Comparison of ENCODE assay signal across 8 cellular contexts in the genomic region with DNA sequence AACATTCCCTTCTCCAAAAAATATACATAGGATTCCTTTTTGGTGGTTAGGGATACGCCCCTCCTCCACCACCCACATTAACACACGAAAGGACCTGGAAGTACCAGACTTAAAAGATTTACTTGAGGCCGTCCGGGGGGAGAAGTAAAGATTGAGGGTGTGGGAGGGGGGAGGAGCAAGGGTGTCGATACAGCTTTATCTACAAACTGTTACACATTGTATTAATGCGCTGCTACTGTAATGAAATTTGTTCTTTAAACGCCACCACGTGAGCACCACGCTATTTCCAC. TPM values are rescaled to one million over a fixed set of nuclear protein-coding genes. Genes with fewer than 3 reads are reported as not detected.
DNase-seq lines count a peak whose midpoint lies in the region; ATAC-seq, FAIRE-seq and TF ChIP-seq lines count a peak whose summit lies in the region.

No MANE protein-coding gene starts in this region.

- TF ChIP-seq CTCF in RWPE2 (IDR thresholded peaks at IDR 0.05; ENCODE audit: poor library complexity, severe bottlenecking), result no peak
- TF ChIP-seq CTCF in epithelial cell of esophagus (IDR thresholded peaks at IDR 0.05; ENCODE audit: insufficient read depth, low read depth, low read length, missing control alignments), result no peak
- TF ChIP-seq CTCF in osteoblast (IDR thresholded peaks at IDR 0.05; ENCODE audit: extremely low read depth, low read depth, low read length), result no peak

- H3K4me3 Mint-ChIP-seq in activated T-cell treated with anti-CD3 and anti-CD28 coated beads, Interleukin-2, amount 50 U/mL, for 4 hours, result peak overlapping the region; percentile 97

- H2AFZ ChIP-seq in osteoblast (ENCODE audit: low read length), result peak overlapping the region; percentile 97

- H3K36me3 ChIP-seq in RWPE2 (ENCODE audit: low read depth) (peaks cover 55% of the 10 kb centered on the region), osteoblast (ENCODE audit: insufficient read depth, low read length) (peaks cover 46% of the 10 kb centered on the region)

- H3K4me1 ChIP-seq in RWPE2 (ENCODE audit: insufficient read depth, poor library complexity, severe bottlenecking) (no peaks in the 10 kb centered on the region), osteoblast (ENCODE audit: insufficient read depth, low read length) (peaks cover 15% of the 10 kb centered on the region)

- peak overlapping the region; percentile 62 for H3K27ac ChIP-seq in RWPE2 (ENCODE audit: poor library complexity, severe bottlenecking)
- H3K27ac ChIP-seq in osteoblast (ENCODE audit: low read depth, low read length), result peak overlapping the region; percentile 87

- peaks cover 30% of the 10 kb centered on the region for H3K4me1 Mint-ChIP-seq in activated T-cell treated with anti-CD3 and anti-CD28 coated beads, Interleukin-2, amount 50 U/mL, for 4 hours (ENCODE audit: low read depth)

- H3K27me3 Mint-ChIP-seq in activated T-cell treated with anti-CD3 and anti-CD28 coated beads, Interleukin-2, amount 50 U/mL, for 4 hours (ENCODE audit: low read depth), result no peaks in the 10 kb centered on the region

- ATAC-seq in activated T-cell treated with anti-CD3 and anti-CD28 coated beads, Interleukin-2, amount 50 U/mL, for 4 hours, result peak; percentile 33 to 44
- ATAC-seq in RWPE2 (ENCODE audit: low read depth) (no peak), GM18858 (IDR thresholded peaks at IDR 0.05; ENCODE audit: unreplicated experiment) (no peak), HG03469 (IDR thresholded peaks at IDR 0.05; ENCODE audit: unreplicated experiment) (no peak)

- H3K36me3 Mint-ChIP-seq in activated T-cell treated with anti-CD3 and anti-CD28 coated beads, Interleukin-2, amount 50 U/mL, for 4 hours (ENCODE audit: insufficient read depth), result peaks cover 23% of the 10 kb centered on the region

- DNase-seq in activated T-cell treated with anti-CD3 and anti-CD28 coated beads, Interleukin-2, amount 50 U/mL, for 4 hours, result peak; percentile 20
- DNase-seq in activated T-cell treated with anti-CD3 and anti-CD28 coated beads for 4 hours (no peak), RWPE2 (ENCODE audit: low spot score) (no peak), epithelial cell of esophagus (ENCODE audit: low read depth) (peak; percentile 10), osteoblast (ENCODE audit: insufficient read length, low spot score, missing footprints) (peak; percentile 43), RCC 7860 (ENCODE audit: low spot score) (no peak)

- H3K79me2 ChIP-seq in osteoblast (ENCODE audit: insufficient read depth, low read length), result peaks cover 55% of the 10 kb centered on the region

- H3K27me3 ChIP-seq in RWPE2 (ENCODE audit: insufficient read depth, poor library complexity, severe bottlenecking) (no peaks in the 10 kb centered on the region), osteoblast (ENCODE audit: insufficient read depth, low read length) (no peaks in the 10 kb centered on the region)

- peaks cover 4% of the 10 kb centered on the region for H4K20me1 ChIP-seq in osteoblast (ENCODE audit: insufficient read depth, low read length)

- H3K9me3 Mint-ChIP-seq in activated T-cell treated with anti-CD3 and anti-CD28 coated beads, Interleukin-2, amount 50 U/mL, for 4 hours, result no peaks in the 10 kb centered on the region

- H3K9me3 ChIP-seq in RWPE2 (ENCODE audit: severe bottlenecking) (no peaks in the 10 kb centered on the region), osteoblast (ENCODE audit: low read depth, low read length) (no peaks in the 10 kb centered on the region)

- no peak for FAIRE-seq in RCC 7860 (lab: Jason Lieb, UNC)

- H3K4me3 ChIP-seq in RWPE2 (ENCODE audit: severe bottlenecking) (peak overlapping the region; percentile 74), epithelial cell of esophagus (ENCODE audit: low read length) (peak overlapping the region; percentile 100), osteoblast (ENCODE audit: insufficient read depth, low read length) (peak overlapping the region; percentile 100)

- peak overlapping the region; percentile 88 for H3K4me2 ChIP-seq in osteoblast (ENCODE audit: insufficient read depth, low read length)

RNA-seq across cellular contexts. Expression of gene PALB2, which starts 0.5 kb away (rescaled TPM):
- 10 to 100 TPM; 22.1 to 27.3 (median 22.9) TPM for total RNA-seq in activated T-cell treated with anti-CD3 and anti-CD28 coated beads, Interleukin-2, amount 50 U/mL, for 4 hours
- 14.8 and 15.9 TPM in 2 replicates for total RNA-seq in osteoblast

RNA-seq across cellular contexts. Expression of gene DCTN5, which starts 0.7 kb away (rescaled TPM):
- 10 to 100 TPM; 80.1 to 99.5 (median 94.7) TPM for total RNA-seq in activated T-cell treated with anti-CD3 and anti-CD28 coated beads, Interleukin-2, amount 50 U/mL, for 4 hours
- 35.4 and 35.5 TPM in 2 replicates for total RNA-seq in osteoblast

RNA-seq across cellular contexts. Expression of gene PLK1, which starts 38.1 kb away (rescaled TPM):
- 1 to 10 TPM; 1.3 to 1.8 (median 1.5) TPM for total RNA-seq in activated T-cell treated with anti-CD3 and anti-CD28 coated beads, Interleukin-2, amount 50 U/mL, for 4 hours
- 2.2 and 3.5 TPM in 2 replicates for total RNA-seq in osteoblast

RNA-seq across cellular contexts. Expression of gene NDUFAB1, which starts 44.5 kb away (rescaled TPM):
- total RNA-seq in activated T-cell treated with anti-CD3 and anti-CD28 coated beads, Interleukin-2, amount 50 U/mL, for 4 hours, result 100 to 1,000 TPM; 196 to 225 (median 220) TPM
- total RNA-seq in osteoblast, result 43.1 and 50.7 TPM in 2 replicates

Comparison
In these comparisons a context has a peak if more than half of its experiments do, and no peak if none do; other contexts are left out.
1. DNase-seq: peak in activated T-cell treated with anti-CD3 and anti-CD28 coated beads, Interleukin-2, amount 50 U/mL, for 4 hours (single experiment), epithelial cell of esophagus (single experiment) and osteoblast (single experiment); none in activated T-cell treated with anti-CD3 and anti-CD28 coated beads for 4 hours (single experiment), RWPE2 (single experiment) and RCC 7860 (single experiment).
2. ATAC-seq: peak in activated T-cell treated with anti-CD3 and anti-CD28 coated beads, Interleukin-2, amount 50 U/mL, for 4 hours (2 of 2); none in RWPE2 (single experiment), GM18858 (single experiment) and HG03469 (single experiment).
3. Peak in every context shown above with its lines, with median percentiles within 50 percentile points of each other: H3K4me3 ChIP-seq.